ENCODE assay signal across 1 cellular context in the genomic region with DNA sequence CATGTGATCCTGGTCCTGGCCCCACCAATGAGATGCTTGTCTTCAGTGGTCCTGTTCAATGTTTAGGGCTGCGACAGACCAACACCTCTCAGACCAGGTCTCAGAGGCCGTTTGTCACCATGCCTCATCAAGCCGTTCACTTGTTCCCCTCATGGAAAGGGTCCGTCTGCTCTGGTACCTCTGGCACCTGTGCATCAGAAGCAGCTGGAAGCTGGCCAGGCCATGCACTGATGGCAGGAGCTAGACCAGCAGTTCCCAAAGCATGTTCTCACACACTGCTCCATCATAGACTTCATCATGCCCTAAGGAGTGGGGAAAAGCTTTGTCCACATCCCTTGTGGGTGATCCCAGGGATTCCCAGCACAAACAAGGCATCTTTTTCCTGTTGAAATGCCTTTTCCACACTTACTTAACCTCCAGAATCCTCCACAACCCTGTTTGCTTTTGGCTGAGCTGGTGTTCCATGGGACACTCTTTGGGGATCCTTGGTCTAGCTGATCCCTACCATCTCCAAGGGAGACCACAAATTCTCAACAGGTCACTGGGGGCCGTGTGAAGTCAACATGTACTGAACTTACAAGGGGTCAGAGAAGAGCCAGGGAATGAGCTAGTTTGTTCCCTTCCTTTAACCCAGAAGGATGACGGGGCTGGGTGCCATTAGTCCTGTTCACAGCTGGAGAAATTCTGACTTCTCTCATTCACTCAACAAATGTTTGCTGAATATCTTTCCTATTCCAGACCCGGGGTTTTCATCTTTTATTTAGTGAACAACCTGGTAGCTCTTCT.
TF ChIP-seq lines count a peak whose summit lies in the region.

No MANE protein-coding gene starts in this region.

TF ChIP-seq in K562, 482 proteins besides CTCF, POLR2A, EP300 and RAD21:
- no peak for TF ChIP-seq ZNF133 (CRISPR knock-in tag; IDR thresholded peaks at IDR 0.05)
- no peak for TF ChIP-seq KLF13 (tag; IDR thresholded peaks at IDR 0.05; ENCODE audit: borderline replicate concordance, low read depth)
- TF ChIP-seq, protein P1, sequence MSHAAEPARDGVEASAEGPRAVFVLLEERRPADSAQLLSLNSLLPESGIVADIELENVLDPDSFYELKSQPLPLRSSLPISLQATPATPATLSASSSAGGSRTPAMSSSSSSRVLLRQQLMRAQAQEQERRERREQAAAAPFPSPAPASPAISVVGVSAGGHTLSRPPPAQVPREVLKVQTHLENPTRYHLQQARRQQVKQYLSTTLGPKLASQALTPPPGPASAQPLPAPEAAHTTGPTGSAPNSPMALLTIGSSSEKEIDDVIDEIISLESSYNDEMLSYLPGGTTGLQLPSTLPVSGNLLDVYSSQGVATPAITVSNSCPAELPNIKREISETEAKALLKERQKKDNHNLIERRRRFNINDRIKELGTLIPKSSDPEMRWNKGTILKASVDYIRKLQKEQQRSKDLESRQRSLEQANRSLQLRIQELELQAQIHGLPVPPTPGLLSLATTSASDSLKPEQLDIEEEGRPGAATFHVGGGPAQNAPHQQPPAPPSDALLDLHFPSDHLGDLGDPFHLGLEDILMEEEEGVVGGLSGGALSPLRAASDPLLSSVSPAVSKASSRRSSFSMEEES (CRISPR knock-in tag; IDR thresholded peaks at IDR 0.05), result peak; percentile 28
